Comparison of ENCODE assay signal across 9 cellular contexts in genomic region chr16:86566966-86567700, GRCh38. TPM values are rescaled to one million over a fixed set of nuclear protein-coding genes. Genes with fewer than 3 reads are reported as not detected.
DNase-seq lines count a peak whose midpoint lies in the region; ATAC-seq and TF ChIP-seq lines count a peak whose summit lies in the region.
"Had no signal": no experiment of that assay in that cellular context is flagged by ENCODE, and none has a peak within 500 bp of the region (broad histone marks: within the 10 kb centered on the region; RNA-seq: fewer than 3 reads in every experiment).

No MANE protein-coding gene starts in this region.

- intact Hi-C loops in dorsolateral prefrontal cortex (cut with DNase I): loop anchor here in 1 of 2 donors (10.0 kb wide), 1 partner anchor 818 kb away; the partner anchor contains the start of gene FBXO31

- DNase-seq in AG04449 (ENCODE audit: low read depth, low spot score) (no peak), dorsolateral prefrontal cortex (no peak), memory B cell (ENCODE audit: low spot score in 2 of 2) (peak in 1 of 2 donors; percentile 33), NOMO-1 treated with dmso at 0.1 percent for 144 hours (lab: John Stamatoyannopoulos, UW; ENCODE audit: unreplicated experiment) (no peak), SHP77 treated with DMSO at 0.1 percent for 48 hours (lab: John Stamatoyannopoulos, UW) (no peak)

- H3K9me3 Mint-ChIP-seq in IgD-negative memory B cell (peaks cover 0 to 2% (median 0%) of the 10 kb centered on the region in 3 donors), memory B cell (no peaks in the 10 kb centered on the region)

- peak overlapping the region; percentile 91 for H3K4me3 ChIP-seq in AG04449 (ENCODE audit: low read depth, low read length)
- peak overlapping the region in 45 of 59 donors; percentile 1 to 60 (median 38) for H3K4me3 ChIP-seq in dorsolateral prefrontal cortex

- CTCF ChIA-PET in AG04449 (lab: Yijun Ruan, JAX): interaction anchor here (1.0 to 16.0 kb wide), 5 partner anchors 114 to 714 kb away, joined by 3 to 309 read pairs (median 5); no protein-coding TSS in a partner anchor

- H3K36me3 Mint-ChIP-seq in IgD-negative memory B cell (no peaks in the 10 kb centered on the region), memory B cell (no peaks in the 10 kb centered on the region)

- H3K27me3 Mint-ChIP-seq in IgD-negative memory B cell (peaks cover 55% of the 10 kb centered on the region), memory B cell (peaks cover 16% of the 10 kb centered on the region)

- H3K4me3 Mint-ChIP-seq in IgD-negative memory B cell (peak overlapping the region in 3 of 4 donors; percentile 22 to 79 (median 30)), memory B cell (peak overlapping the region; percentile 4)

- H3K27ac ChIP-seq in dorsolateral prefrontal cortex: peak overlapping the region in 24 of 59 donors; percentile 13 to 84 (median 50)
- H3K27ac ChIP-seq: right lobe of liver had no signal

- peaks cover 24 to 85% (median 79%) of the 10 kb centered on the region in 45 donors for H3K27me3 ChIP-seq in dorsolateral prefrontal cortex

- TF ChIP-seq CTCF in AG04449 (IDR thresholded peaks at IDR 0.05; ENCODE audit: insufficient read depth, low read length, missing control alignments) (no peak), dorsolateral prefrontal cortex (IDR thresholded peaks at IDR 0.05 in 54 of 56, conservative IDR thresholded peaks at IDR 0.05 in 2 of 56; ENCODE audit: low read depth in 1 of 56, partially characterized antibody in 56 of 56) (no peak)

- H3K4me1 Mint-ChIP-seq in IgD-negative memory B cell (peaks cover 6 to 15% (median 7%) of the 10 kb centered on the region in 3 donors), memory B cell (peaks cover 7% of the 10 kb centered on the region)

- POLR2A ChIA-PET in AG04449 (lab: Yijun Ruan, JAX): interaction anchor here (0.9 to 1.8 kb wide), 6 partner anchors 9 to 496 kb away, joined by 3 to 9 read pairs (median 5); no protein-coding TSS in a partner anchor

- H3K27ac Mint-ChIP-seq in IgD-negative memory B cell (peak overlapping the region; percentile 62 to 89 (median 86)), memory B cell (no peak overlapping the region)

- ATAC-seq in memory B cell (ENCODE audit: low read depth): no peak
- no peak for ATAC-seq in HG03196 (IDR thresholded peaks at IDR 0.05; ENCODE audit: unreplicated experiment)
- no peak for ATAC-seq in HG03039 (IDR thresholded peaks at IDR 0.05; ENCODE audit: unreplicated experiment)
- ATAC-seq: right lobe of liver had no signal

RNA-seq across cellular contexts. Expression of gene FOXC2, which starts 0.5 kb away (rescaled TPM):
- not detected for polyA plus RNA-seq in IgD-negative memory B cell
- total RNA-seq in dorsolateral prefrontal cortex: 1 to 10 TPM in 51 of 120 experiments, under 1 TPM in 67, not detected in 2; 0.19 to 7.2 (median 0.91) TPM

RNA-seq across cellular contexts. Expression of gene FOXL1, which starts 11.2 kb away (rescaled TPM):
- polyA plus RNA-seq in IgD-negative memory B cell: not detected
- total RNA-seq in dorsolateral prefrontal cortex: 1 to 10 TPM in 34 of 120 experiments, under 1 TPM in 79, not detected in 7; 0.10 to 1.9 (median 0.57) TPM

RNA-seq across cellular contexts. Expression of gene MTHFSD, which starts 12.1 kb away (rescaled TPM):
- 19.1 TPM for polyA plus RNA-seq in IgD-negative memory B cell
- 10 to 100 TPM; 13.7 to 33.9 (median 23.1) TPM for total RNA-seq in dorsolateral prefrontal cortex

RNA-seq across cellular contexts. Expression of gene FOXF1, which starts 56.8 kb away (rescaled TPM):
- polyA plus RNA-seq in IgD-negative memory B cell: not detected
- 1 to 10 TPM in 118 of 120 experiments, under 1 TPM in 2; 0.96 to 6.6 (median 2.5) TPM for total RNA-seq in dorsolateral prefrontal cortex
